10 cellular contexts compared by ENCODE assay signal in the genomic region with DNA sequence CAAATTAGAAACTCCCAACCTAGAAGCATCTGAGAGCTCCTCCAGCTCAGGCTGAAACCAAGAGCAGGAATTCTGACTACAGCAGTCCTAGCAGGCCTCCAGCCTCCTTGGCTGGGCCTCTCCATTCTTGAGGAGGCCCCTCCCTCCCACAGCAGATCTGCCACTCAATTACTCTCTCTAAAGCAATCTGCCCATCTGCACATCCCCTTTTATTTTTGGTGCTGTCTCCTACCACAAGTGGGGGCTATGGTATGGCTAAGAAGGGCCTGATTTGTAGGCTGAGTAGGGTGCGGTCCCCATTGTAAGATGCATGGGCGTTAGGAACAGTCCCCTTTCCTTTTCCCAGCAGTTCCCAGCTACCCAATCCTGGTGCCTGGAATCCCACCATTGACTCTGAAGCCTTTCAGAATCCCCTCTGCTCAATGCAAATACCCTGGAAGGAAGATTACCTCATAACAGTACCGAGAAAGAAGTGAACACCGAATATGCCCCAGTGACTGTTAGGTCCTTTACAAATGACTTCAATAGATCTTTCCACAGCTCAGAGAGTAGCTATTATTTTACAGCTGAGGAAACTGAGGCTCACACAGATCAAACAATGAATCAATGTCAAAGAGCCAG. TPM values are rescaled to one million over a fixed set of nuclear protein-coding genes. Genes with fewer than 3 reads are reported as not detected.
DNase-seq lines count a peak whose midpoint lies in the region; ATAC-seq and TF ChIP-seq lines count a peak whose summit lies in the region.
"Had no signal": no experiment of that assay in that cellular context is flagged by ENCODE, and none has a peak within 500 bp of the region (broad histone marks: within the 10 kb centered on the region; RNA-seq: fewer than 3 reads in every experiment).

No MANE protein-coding gene starts in this region.

- no peaks in the 10 kb centered on the region for H3K36me3 ChIP-seq in body of pancreas (replicated peaks in 1 of 2; ENCODE audit: insufficient read depth in 1 of 2, low read depth in 2 of 2)

- no peak for TF ChIP-seq CTCF in body of pancreas (IDR thresholded peaks at IDR 0.05)

- TF ChIP-seq POLR2A in erythroblast (IDR thresholded peaks at IDR 0.05; ENCODE audit: low read length) (no peak), body of pancreas (IDR thresholded peaks at IDR 0.05) (no peak)

- DNase-seq in erythroblast (lab: John Stamatoyannopoulos, UW), result peak; percentile 46 to 58
- DNase-seq in NCI-H2227 treated with DMSO at 0.1 percent for 48 hours (lab: John Stamatoyannopoulos, UW), result no peak
- DNase-seq in HuH-7.5 (ENCODE audit: low spot score), result no peak
- DNase-seq in body of pancreas, result no peak
- DNase-seq in substantia nigra (lab: John Stamatoyannopoulos, UW), result no peak
- DNase-seq: activated CD4-positive, alpha-beta T cell treated with anti-CD3 and anti-CD28 coated beads, Interleukin-2, amount 10 ng/mL, durations not matched to agents 7 days and 5 days; retina had no signal

- no peaks in the 10 kb centered on the region for H3K27me3 ChIP-seq in body of pancreas

- intact Hi-C loops in body of pancreas (cut with DNase I), result no loop called here

- H3K4me3 ChIP-seq in body of pancreas, result no peak overlapping the region

- ATAC-seq in GM18511 (IDR thresholded peaks at IDR 0.05; ENCODE audit: unreplicated experiment) (peak; percentile 70), GM21576 (IDR thresholded peaks at IDR 0.05; ENCODE audit: unreplicated experiment) (peak; percentile 77), HG03565 (IDR thresholded peaks at IDR 0.05; ENCODE audit: unreplicated experiment) (peak; percentile 44), body of pancreas (no peak)

- H3K4me1 ChIP-seq in body of pancreas, result peaks cover 9% of the 10 kb centered on the region

- H3K27ac ChIP-seq in body of pancreas, result no peak overlapping the region
- no peak overlapping the region for H3K27ac ChIP-seq in substantia nigra (ENCODE audit: low read depth, low read length, poor library complexity, severe bottlenecking)

- H3K9me3 ChIP-seq in body of pancreas, result no peaks in the 10 kb centered on the region

- 85 to 94% methylated on average over 4 of the region's 4 CpGs for WGBS in body of pancreas, 2 donors

RNA-seq across cellular contexts. Expression of gene TTC39A, which starts 11.6 kb away (rescaled TPM):
- 10 to 100 TPM in 1 of 2 donors, 1 to 10 TPM in 1; 7.9 to 21.3 TPM for total RNA-seq in body of pancreas
- total RNA-seq: activated CD4-positive, alpha-beta T cell treated with anti-CD3 and anti-CD28 coated beads, Interleukin-2, amount 10 ng/mL, durations not matched to agents 7 days and 5 days had no signal

Comparison
In these comparisons a context has a peak if more than half of its experiments do, and no peak if none do; other contexts are left out.
1. DNase-seq: peak in erythroblast (2 of 2); none in NCI-H2227 treated with DMSO at 0.1 percent for 48 hours (single experiment), HuH-7.5 (single experiment), body of pancreas (0 of 4) and substantia nigra (0 of 49).